In genomic region chr6:31794294-31794865, GRCh38 we compare ENCODE assay signal across 1 cellular context.
A peak's percentile ranks its signal among the peaks of the same experiment; 100 is the strongest.
TF ChIP-seq lines count a peak whose summit lies in the region.

No MANE protein-coding gene starts in this region.

TF ChIP-seq in K562, 482 proteins besides CTCF, POLR2A, EP300 and RAD21 (continued from another document and continues in another):
- TF ChIP-seq, protein P1, sequence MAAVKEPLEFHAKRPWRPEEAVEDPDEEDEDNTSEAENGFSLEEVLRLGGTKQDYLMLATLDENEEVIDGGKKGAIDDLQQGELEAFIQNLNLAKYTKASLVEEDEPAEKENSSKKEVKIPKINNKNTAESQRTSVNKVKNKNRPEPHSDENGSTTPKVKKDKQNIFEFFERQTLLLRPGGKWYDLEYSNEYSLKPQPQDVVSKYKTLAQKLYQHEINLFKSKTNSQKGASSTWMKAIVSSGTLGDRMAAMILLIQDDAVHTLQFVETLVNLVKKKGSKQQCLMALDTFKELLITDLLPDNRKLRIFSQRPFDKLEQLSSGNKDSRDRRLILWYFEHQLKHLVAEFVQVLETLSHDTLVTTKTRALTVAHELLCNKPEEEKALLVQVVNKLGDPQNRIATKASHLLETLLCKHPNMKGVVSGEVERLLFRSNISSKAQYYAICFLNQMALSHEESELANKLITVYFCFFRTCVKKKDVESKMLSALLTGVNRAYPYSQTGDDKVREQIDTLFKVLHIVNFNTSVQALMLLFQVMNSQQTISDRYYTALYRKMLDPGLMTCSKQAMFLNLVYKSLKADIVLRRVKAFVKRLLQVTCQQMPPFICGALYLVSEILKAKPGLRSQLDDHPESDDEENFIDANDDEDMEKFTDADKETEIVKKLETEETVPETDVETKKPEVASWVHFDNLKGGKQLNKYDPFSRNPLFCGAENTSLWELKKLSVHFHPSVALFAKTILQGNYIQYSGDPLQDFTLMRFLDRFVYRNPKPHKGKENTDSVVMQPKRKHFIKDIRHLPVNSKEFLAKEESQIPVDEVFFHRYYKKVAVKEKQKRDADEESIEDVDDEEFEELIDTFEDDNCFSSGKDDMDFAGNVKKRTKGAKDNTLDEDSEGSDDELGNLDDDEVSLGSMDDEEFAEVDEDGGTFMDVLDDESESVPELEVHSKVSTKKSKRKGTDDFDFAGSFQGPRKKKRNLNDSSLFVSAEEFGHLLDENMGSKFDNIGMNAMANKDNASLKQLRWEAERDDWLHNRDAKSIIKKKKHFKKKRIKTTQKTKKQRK (IDR thresholded peaks at IDR 0.05; ENCODE audit: borderline replicate concordance, low read depth, low read length), result no peak
- TF ChIP-seq TCF7L2 (IDR thresholded peaks at IDR 0.05; ENCODE audit: low read depth, low read length), result no peak
- TF ChIP-seq CXXC5 (CRISPR knock-in tag; IDR thresholded peaks at IDR 0.05), result 0 out of 2 replicates have a peak, but pooled peaks have one; percentile 26
- TF ChIP-seq, protein P2, sequence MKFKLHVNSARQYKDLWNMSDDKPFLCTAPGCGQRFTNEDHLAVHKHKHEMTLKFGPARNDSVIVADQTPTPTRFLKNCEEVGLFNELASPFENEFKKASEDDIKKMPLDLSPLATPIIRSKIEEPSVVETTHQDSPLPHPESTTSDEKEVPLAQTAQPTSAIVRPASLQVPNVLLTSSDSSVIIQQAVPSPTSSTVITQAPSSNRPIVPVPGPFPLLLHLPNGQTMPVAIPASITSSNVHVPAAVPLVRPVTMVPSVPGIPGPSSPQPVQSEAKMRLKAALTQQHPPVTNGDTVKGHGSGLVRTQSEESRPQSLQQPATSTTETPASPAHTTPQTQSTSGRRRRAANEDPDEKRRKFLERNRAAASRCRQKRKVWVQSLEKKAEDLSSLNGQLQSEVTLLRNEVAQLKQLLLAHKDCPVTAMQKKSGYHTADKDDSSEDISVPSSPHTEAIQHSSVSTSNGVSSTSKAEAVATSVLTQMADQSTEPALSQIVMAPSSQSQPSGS (CRISPR knock-in tag; IDR thresholded peaks at IDR 0.05), result no peak
- TF ChIP-seq BMI1 (IDR thresholded peaks at IDR 0.05; ENCODE audit: low read length), result no peak
- TF ChIP-seq TCFL5 (CRISPR knock-in tag; conservative IDR thresholded peaks at IDR 0.05), result no peak
- TF ChIP-seq RBM25 (IDR thresholded peaks at IDR 0.05; ENCODE audit: low read depth, low read length, severe bottlenecking), result no peak
- 0 out of 2 replicates have a peak, but pooled peaks have one; percentile 16 for TF ChIP-seq HDAC8 (tag; IDR thresholded peaks at IDR 0.05)
- TF ChIP-seq ZZZ3 (IDR thresholded peaks at IDR 0.05), result no peak
- peak; percentile 69 for TF ChIP-seq HMBOX1 (IDR thresholded peaks at IDR 0.05)
- peak; percentile 62; the same call in 1 of the 2 replicates for TF ChIP-seq NR2C1 (IDR thresholded peaks at IDR 0.05)
- TF ChIP-seq NR2C1 (tag; IDR thresholded peaks at IDR 0.05), result 0 out of 2 replicates have a peak, but pooled peaks have one; percentile 31
- peak; percentile 68 for TF ChIP-seq EP400 (IDR thresholded peaks at IDR 0.05)
- no peak for TF ChIP-seq KLF13 (tag; IDR thresholded peaks at IDR 0.05; ENCODE audit: borderline replicate concordance, low read depth)
- TF ChIP-seq RBM17 (IDR thresholded peaks at IDR 0.05; ENCODE audit: borderline replicate concordance, low read depth, low read length), result no peak
- TF ChIP-seq YY1 (IDR thresholded peaks at IDR 0.05; ENCODE audit: borderline replicate concordance in 1 of 3, control insufficient read depth in 1 of 3, extremely low read depth in 1 of 3, insufficient read depth in 3 of 3, insufficient read length in 1 of 3, insufficient replicate concordance in 2 of 3, low read depth in 1 of 3, low read length in 2 of 3), result no peak
- TF ChIP-seq TCF3 (CRISPR knock-in tag; IDR thresholded peaks at IDR 0.05), result peak; percentile 5; the same call in 1 of the 2 replicates
- TF ChIP-seq, protein P3, sequence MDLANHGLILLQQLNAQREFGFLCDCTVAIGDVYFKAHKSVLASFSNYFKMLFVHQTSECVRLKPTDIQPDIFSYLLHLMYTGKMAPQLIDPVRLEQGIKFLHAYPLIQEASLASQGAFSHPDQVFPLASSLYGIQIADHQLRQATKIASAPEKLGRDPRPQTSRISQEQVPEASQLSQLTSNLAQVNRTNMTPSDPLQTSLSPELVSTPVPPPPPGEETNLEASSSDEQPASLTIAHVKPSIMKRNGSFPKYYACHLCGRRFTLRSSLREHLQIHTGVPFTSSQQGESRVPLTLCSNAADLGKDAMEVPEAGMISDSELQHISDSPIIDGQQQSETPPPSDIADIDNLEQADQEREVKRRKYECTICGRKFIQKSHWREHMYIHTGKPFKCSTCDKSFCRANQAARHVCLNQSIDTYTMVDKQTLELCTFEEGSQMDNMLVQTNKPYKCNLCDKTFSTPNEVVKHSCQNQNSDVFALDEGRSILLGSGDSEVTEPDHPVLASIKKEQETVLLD (IDR thresholded peaks at IDR 0.05), result no peak; the same call in 1 of the 2 replicates
- 0 out of 2 replicates have a peak, but pooled peaks have one; percentile 42 for TF ChIP-seq E2F3 (CRISPR knock-in tag; IDR thresholded peaks at IDR 0.05)
- peak; percentile 54 for TF ChIP-seq CC2D1A (IDR thresholded peaks at IDR 0.05)
- TF ChIP-seq NFIC (IDR thresholded peaks at IDR 0.05), result no peak
- peak; percentile 36; the same call in 1 of the 2 replicates for TF ChIP-seq ZBTB40 (IDR thresholded peaks at IDR 0.05)
- no peak for TF ChIP-seq ZBTB40 (CRISPR knock-in tag; IDR thresholded peaks at IDR 0.05)
- TF ChIP-seq NR2C2 (CRISPR knock-in tag; IDR thresholded peaks at IDR 0.05), result no peak
- TF ChIP-seq NR2C2 (tag; IDR thresholded peaks at IDR 0.05), result no peak
- TF ChIP-seq ZNF121 (CRISPR knock-in tag; conservative IDR thresholded peaks at IDR 0.05), result no peak
- TF ChIP-seq SMARCB1 (IDR thresholded peaks at IDR 0.05; ENCODE audit: insufficient read length, low read depth), result peak; percentile 99
